20 cellular contexts compared by ENCODE assay signal in genomic region chr5:77024490-77024889, GRCh38.
"Had no signal": no experiment of that assay in that cellular context is flagged by ENCODE, and none has a peak within 500 bp of the region (broad histone marks: within the 10 kb centered on the region; RNA-seq: fewer than 3 reads in every experiment).

No MANE protein-coding gene starts in this region.

- H3K36me3 ChIP-seq: esophagus muscularis mucosa, heart right ventricle, neutrophil, right lobe of liver, uterus had no signal

- H3K27me3 ChIP-seq: neutrophil, right lobe of liver had no signal

- H3K9me3 ChIP-seq: esophagus muscularis mucosa, right lobe of liver, uterus had no signal

- H3K4me3 ChIP-seq: esophagus muscularis mucosa, heart right ventricle, lung, right lobe of liver, uterus had no signal

- DNase-seq: activated CD4-positive, alpha-beta memory T cell treated with anti-CD3 and anti-CD28 coated beads, Interleukin-2, amount 10 ng/mL, durations not matched to agents 7 days and 5 days; activated CD4-positive, alpha-beta T cell treated with anti-CD3 and anti-CD28 coated beads, Interleukin-2, amount 10 ng/mL, durations not matched to agents 7 days and 5 days; activated CD4-positive, CD25-positive, alpha-beta regulatory T cell treated with anti-CD3 and anti-CD28 coated beads, Interleukin-2, amount 50 U/mL, for 72 hours; activated naive CD8-positive, alpha-beta T cell treated with anti-CD3 and anti-CD28 coated beads, Interleukin-2, amount 50 U/mL, for 24 hours; activated T-cell treated with anti-CD3 and anti-CD28 coated beads, Interleukin-2, amount 50 U/mL, for 4 hours; amygdala; dermis blood vessel endothelial cell; effector CD4-positive, alpha-beta T cell; foreskin melanocyte; heart right ventricle; nephron progenitor cell; right lobe of liver; stimulated activated CD4-positive, alpha-beta T cell treated with anti-CD3 and anti-CD28 coated beads, Interleukin-2, amount 100 ng/mL, for 48 hours; stimulated activated naive CD4-positive, alpha-beta T cell treated with Interleukin-2 at 50 U/mL for 16 hours; T1000; uterus had no signal

- FAIRE-seq: colon had no signal

- H3K27ac ChIP-seq: esophagus muscularis mucosa, heart right ventricle, neutrophil, right lobe of liver, uterus had no signal

- H3K4me1 ChIP-seq: uterus had no signal

- ATAC-seq: activated naive CD8-positive, alpha-beta T cell treated with anti-CD3 and anti-CD28 coated beads, Interleukin-2, amount 50 U/mL, for 24 hours; activated T-cell treated with anti-CD3 and anti-CD28 coated beads, Interleukin-2, amount 50 U/mL, for 4 hours; heart right ventricle had no signal
